9 cellular contexts compared by ENCODE assay signal in genomic region chr17:74677558-74678466, GRCh38. TPM values are rescaled to one million over a fixed set of nuclear protein-coding genes. Genes with fewer than 3 reads are reported as not detected.
DNase-seq lines count a peak whose midpoint lies in the region; ATAC-seq and TF ChIP-seq lines count a peak whose summit lies in the region.
"Had no signal": no experiment of that assay in that cellular context is flagged by ENCODE, and none has a peak within 500 bp of the region (broad histone marks: within the 10 kb centered on the region; RNA-seq: fewer than 3 reads in every experiment).

No MANE protein-coding gene starts in this region.

- no peaks in the 10 kb centered on the region for H3K36me3 ChIP-seq in CD8-positive, alpha-beta memory T cell (ENCODE audit: insufficient read depth, low read length)
- H3K36me3 ChIP-seq in MG63 (no peaks in the 10 kb centered on the region), WERI-Rb-1 (peaks cover 13% of the 10 kb centered on the region), lung (ENCODE audit: control insufficient read depth in 2 of 2, insufficient read depth in 2 of 2, low read length in 2 of 2) (no peaks in the 10 kb centered on the region)
- H3K36me3 ChIP-seq: colonic mucosa had no signal

- H3K9me3 ChIP-seq in CD8-positive, alpha-beta memory T cell (ENCODE audit: low read length): no peaks in the 10 kb centered on the region
- H3K9me3 ChIP-seq in MG63: no peaks in the 10 kb centered on the region
- H3K9me3 ChIP-seq in WERI-Rb-1 (ENCODE audit: severe bottlenecking): no peaks in the 10 kb centered on the region
- H3K9me3 ChIP-seq in lung (ENCODE audit: control insufficient read depth in 2 of 2, insufficient read depth in 1 of 2, low read length in 1 of 2): no peaks in the 10 kb centered on the region
- H3K9me3 ChIP-seq: colonic mucosa had no signal

- H3K4me1 ChIP-seq in CD8-positive, alpha-beta memory T cell (ENCODE audit: insufficient read depth, low read length): peaks cover 15% of the 10 kb centered on the region
- peaks cover 0 to 6% of the 10 kb centered on the region in 2 donors for H3K4me1 ChIP-seq in lung (ENCODE audit: control insufficient read depth in 2 of 2, insufficient read depth in 2 of 2, low read length in 2 of 2)
- H3K4me1 ChIP-seq: colonic mucosa had no signal

- peaks cover 0 to 5% (median 0%) of the 10 kb centered on the region in 3 donors for H3K36me3 Mint-ChIP-seq in CD8-positive, alpha-beta memory T cell

- H3K27me3 Mint-ChIP-seq in CD8-positive, alpha-beta memory T cell: peaks cover 25 to 42% of the 10 kb centered on the region in 2 donors

- peak overlapping the region in 3 of 8 donors; percentile 9 to 58 (median 31) for H3K27ac Mint-ChIP-seq in CD8-positive, alpha-beta memory T cell

- 18 to 20% methylated on average over 9 of the region's 9 CpGs for WGBS in lung, 2 donors

- no peak overlapping the region for H3K27ac ChIP-seq in CD8-positive, alpha-beta memory T cell (ENCODE audit: low read depth, low read length)
- H3K27ac ChIP-seq in WERI-Rb-1 (peak overlapping the region; percentile 88), lung (ENCODE audit: low read depth in 1 of 2, low read length in 1 of 2) (peak overlapping the region in 1 of 2 donors; percentile 15)
- H3K27ac ChIP-seq: colonic mucosa had no signal

- ATAC-seq in lung (ENCODE audit: insufficient read depth, low FRiP score): peak; percentile 53
- no peak for ATAC-seq in HG03460 (IDR thresholded peaks at IDR 0.05; ENCODE audit: unreplicated experiment)
- ATAC-seq in HG03571 (IDR thresholded peaks at IDR 0.05; ENCODE audit: unreplicated experiment): no peak

- POLR2A ChIA-PET in CD8-positive, alpha-beta memory T cell (lab: Charles Lee): interaction anchor here (0.6 to 1.4 kb wide), 2 partner anchors 52 to 61 kb away, joined by 3 read pairs; no protein-coding TSS in a partner anchor

- H3K4me1 Mint-ChIP-seq in CD8-positive, alpha-beta memory T cell: peaks cover 15 to 22% (median 18%) of the 10 kb centered on the region in 3 donors

- no peak for DNase-seq in CD8-positive, alpha-beta memory T cell
- peak; percentile 81 for DNase-seq in MG63
- DNase-seq in WERI-Rb-1: peak; percentile 95
- DNase-seq in lung (ENCODE audit: low spot score): peak; percentile 30
- DNase-seq in activated T-cell treated with anti-CD3 and anti-CD28 coated beads, Interleukin-2, amount 50 U/mL, for 48 hours: no peak
- no peak for DNase-seq in NCI-H1436 (lab: John Stamatoyannopoulos, UW)
- DNase-seq: colonic mucosa had no signal

- no peaks in the 10 kb centered on the region for H3K9me3 Mint-ChIP-seq in CD8-positive, alpha-beta memory T cell

- no peak overlapping the region for H3K4me3 ChIP-seq in CD8-positive, alpha-beta memory T cell (ENCODE audit: low read length)
- H3K4me3 ChIP-seq in MG63: no peak overlapping the region
- peak overlapping the region; percentile 10 for H3K4me3 ChIP-seq in WERI-Rb-1 (ENCODE audit: low read depth, low read length)
- no peak overlapping the region for H3K4me3 ChIP-seq in lung
- H3K4me3 ChIP-seq: colonic mucosa had no signal

- peaks cover 3% of the 10 kb centered on the region for H3K27me3 ChIP-seq in CD8-positive, alpha-beta memory T cell (ENCODE audit: insufficient read depth, low read length, poor library complexity, severe bottlenecking)
- H3K27me3 ChIP-seq in MG63: peaks cover 27% of the 10 kb centered on the region
- no peaks in the 10 kb centered on the region for H3K27me3 ChIP-seq in WERI-Rb-1 (ENCODE audit: insufficient read depth, low read depth, severe bottlenecking)
- no peaks in the 10 kb centered on the region for H3K27me3 ChIP-seq in lung (ENCODE audit: control insufficient read depth, insufficient read depth)
- H3K27me3 ChIP-seq: colonic mucosa had no signal

- no peak for TF ChIP-seq CTCF in WERI-Rb-1 (IDR thresholded peaks at IDR 0.05; ENCODE audit: low read depth, low read length)
- no peak for TF ChIP-seq CTCF in lung (IDR thresholded peaks at IDR 0.05; ENCODE audit: control extremely low read depth, extremely low read depth)

- CTCF ChIA-PET in CD8-positive, alpha-beta memory T cell (lab: Charles Lee): interaction anchor here (0.9 to 5.0 kb wide), 3 partner anchors 14 to 60 kb away, joined by 3 to 32 read pairs (median 29); partner anchors contain the start of gene RAB37

- H3K4me3 Mint-ChIP-seq in CD8-positive, alpha-beta memory T cell: peak overlapping the region in 4 of 7 donors; percentile 10 to 48 (median 29)

RNA-seq across cellular contexts. Expression of gene CD300LF, which starts 34.9 kb away (rescaled TPM):
- total RNA-seq in CD8-positive, alpha-beta memory T cell: not detected
- polyA plus RNA-seq in CD8-positive, alpha-beta memory T cell: not detected
- total RNA-seq in MG63 (2014; rRNA removed; shearing (Covaris generic); ENCODE audit: low replicate concordance): not detected in 2 replicates
- total RNA-seq in lung: 10 to 100 TPM in 1 of 2 donors, 1 to 10 TPM in 1; 8.6 to 30.8 TPM
- 10 to 100 TPM; 21.7 to 35.1 TPM for polyA plus RNA-seq in lung

RNA-seq across cellular contexts. Expression of gene CD300E, which starts 54.3 kb away (rescaled TPM):
- total RNA-seq in CD8-positive, alpha-beta memory T cell: not detected
- polyA plus RNA-seq in CD8-positive, alpha-beta memory T cell: not detected
- total RNA-seq in MG63 (2014; rRNA removed; shearing (Covaris generic); ENCODE audit: low replicate concordance): not detected in 2 replicates
- 10 to 100 TPM in 1 of 2 donors, 1 to 10 TPM in 1; 3.4 to 17.3 TPM for total RNA-seq in lung
- 10 to 100 TPM in 1 of 2 donors, 1 to 10 TPM in 1; 5.2 to 81.6 TPM for polyA plus RNA-seq in lung

RNA-seq across cellular contexts. Expression of gene RAB37, which starts 59.2 kb away (rescaled TPM):
- 1 to 10 TPM; 5.8 to 6.0 TPM for total RNA-seq in CD8-positive, alpha-beta memory T cell
- 125 TPM for polyA plus RNA-seq in CD8-positive, alpha-beta memory T cell
- total RNA-seq in MG63 (2014; rRNA removed; shearing (Covaris generic); ENCODE audit: low replicate concordance): not detected in 2 replicates
- total RNA-seq in lung: 1 to 10 TPM; 5.9 to 7.3 TPM
- polyA plus RNA-seq in lung: 1 to 10 TPM; 3.2 to 6.0 TPM

Comparison
In these comparisons a context has a peak if more than half of its experiments do, and no peak if none do; other contexts are left out.
1. DNase-seq: peak in MG63 (single experiment), WERI-Rb-1 (single experiment) and lung (single experiment); none in CD8-positive, alpha-beta memory T cell (0 of 5), activated T-cell treated with anti-CD3 and anti-CD28 coated beads, Interleukin-2, amount 50 U/mL, for 48 hours (0 of 2) and NCI-H1436 (single experiment).